ENCODE assay signal across 26 cellular contexts in genomic region chr12:58071994-58072393, GRCh38.
A peak's percentile ranks its signal among the peaks of the same experiment; 100 is the strongest.
DNase-seq lines count a peak whose midpoint lies in the region; FAIRE-seq and TF ChIP-seq lines count a peak whose summit lies in the region.
"Had no signal": no experiment of that assay in that cellular context is flagged by ENCODE, and none has a peak within 500 bp of the region (broad histone marks: within the 10 kb centered on the region; RNA-seq: fewer than 3 reads in every experiment).

No MANE protein-coding gene starts in this region.

- H3K27ac ChIP-seq in keratinocyte (ENCODE audit: control insufficient read depth, insufficient read depth, low read length) (no peak overlapping the region), neural progenitor cell (no peak overlapping the region)
- H3K27ac ChIP-seq: BLaER1 had no signal

- H3K9me3 Mint-ChIP-seq in neural progenitor cell, result no peaks in the 10 kb centered on the region

- no peak overlapping the region for H3K4me2 ChIP-seq in keratinocyte (ENCODE audit: control insufficient read depth, extremely low read depth, insufficient read depth, low read depth, low read length)
- H3K4me2 ChIP-seq in neural progenitor cell, result no peak overlapping the region
- H3K4me2 ChIP-seq: BLaER1 had no signal

- H3K9me3 ChIP-seq in keratinocyte (ENCODE audit: control insufficient read depth, low read depth, low read length) (no peaks in the 10 kb centered on the region), neural progenitor cell (ENCODE audit: low read depth) (no peaks in the 10 kb centered on the region)
- H3K9me3 ChIP-seq: BE2C had no signal

- H3K9ac ChIP-seq in keratinocyte (ENCODE audit: control insufficient read depth, extremely low read depth, insufficient read depth, low read length) (no peak overlapping the region), neural progenitor cell (no peak overlapping the region)
- H3K9ac ChIP-seq: BLaER1 had no signal

- H3K36me3 ChIP-seq in keratinocyte (ENCODE audit: control insufficient read depth in 2 of 2, extremely low read depth in 1 of 2, insufficient read depth in 2 of 2, low read length in 2 of 2), result no peaks in the 10 kb centered on the region
- no peaks in the 10 kb centered on the region for H3K36me3 ChIP-seq in neural progenitor cell
- H3K36me3 ChIP-seq: BE2C, BLaER1 had no signal

- no peak for TF ChIP-seq CTCF in keratinocyte (optimal IDR thresholded peaks at IDR 0.05 in 1 of 3, IDR thresholded peaks at IDR 0.05 in 1 of 3, conservative IDR thresholded peaks at IDR 0.05 in 1 of 3; ENCODE audit: extremely low read depth in 1 of 3, insufficient read depth in 2 of 3, low read length in 3 of 3)
- no peak for TF ChIP-seq CTCF in neural progenitor cell (IDR thresholded peaks at IDR 0.05)

- no peak overlapping the region for H3K4me3 Mint-ChIP-seq in neural progenitor cell
- H3K4me3 Mint-ChIP-seq: CD14-positive monocyte; CD4-positive, alpha-beta memory T cell; CD4-positive, CD25-positive, alpha-beta regulatory T cell; CD8-positive, alpha-beta memory T cell had no signal

- H3F3A ChIP-seq in neural progenitor cell (ENCODE audit: low read depth), result no peaks in the 10 kb centered on the region

- no peak for DNase-seq in keratinocyte (ENCODE audit: low read depth, low spot score)
- DNase-seq in neural progenitor cell (ENCODE audit: low spot score), result no peak
- no peak for DNase-seq in stimulated activated CD4-positive, alpha-beta T cell treated with anti-CD3 and anti-CD28 coated beads, Interleukin-1b, Interleukin-23, amount 100 ng/mL, for 48 hours
- no peak for DNase-seq in NCI-H2227 (lab: John Stamatoyannopoulos, UW; ENCODE audit: unreplicated experiment)
- no peak for DNase-seq in cerebellar cortex (ENCODE audit: low spot score)
- DNase-seq: 8988T; ACHN; BE2C; C1 segment of cervical spinal cord; CD4-positive, alpha-beta memory T cell; CD4-positive, CD25-positive, alpha-beta regulatory T cell; CD8-positive, alpha-beta memory T cell; COR-L47; DMS 273 treated with DMSO at 0.1 percent for 48 hours; DMS153; DMS53; DMS79; DND-41; EL; GDM1 had no signal

- H2AFZ ChIP-seq in keratinocyte (ENCODE audit: control insufficient read depth, low read length) (no peak overlapping the region), neural progenitor cell (replicated peaks) (peak overlapping the region; percentile 78)

- no peaks in the 10 kb centered on the region for H3K36me3 Mint-ChIP-seq in neural progenitor cell
- H3K36me3 Mint-ChIP-seq: CD14-positive monocyte; CD4-positive, alpha-beta memory T cell; CD4-positive, CD25-positive, alpha-beta regulatory T cell; CD8-positive, alpha-beta memory T cell had no signal

- peak; percentile 32 for FAIRE-seq in keratinocyte (lab: Jason Lieb, UNC)
- FAIRE-seq: A204.1, GM12878, GM12892, GM19239 had no signal

- H3K27me3 ChIP-seq in keratinocyte (ENCODE audit: control insufficient read depth, extremely low read depth, insufficient read depth, low read length) (no peaks in the 10 kb centered on the region), neural progenitor cell (no peaks in the 10 kb centered on the region)
- H3K27me3 ChIP-seq: BE2C, BLaER1 had no signal

- no peaks in the 10 kb centered on the region for H3K79me2 ChIP-seq in keratinocyte (ENCODE audit: control insufficient read depth, insufficient read depth, low read length)
- no peaks in the 10 kb centered on the region for H3K79me2 ChIP-seq in neural progenitor cell (ENCODE audit: low read depth)

- H3K27me3 Mint-ChIP-seq in neural progenitor cell (ENCODE audit: insufficient read depth, low read depth), result peaks cover 2% of the 10 kb centered on the region
- H3K27me3 Mint-ChIP-seq: CD4-positive, alpha-beta memory T cell had no signal

- no peak overlapping the region for H3K27ac Mint-ChIP-seq in neural progenitor cell
- H3K27ac Mint-ChIP-seq: CD14-positive monocyte; CD4-positive, alpha-beta memory T cell; CD4-positive, CD25-positive, alpha-beta regulatory T cell; CD8-positive, alpha-beta memory T cell had no signal

- dilution Hi-C loops in keratinocyte (cut with MboI; ENCODE audit: extremely low pct_ligation_motif_present, low sequenced_read_pairs), result no loop called here

- H3K4me1 ChIP-seq in keratinocyte (ENCODE audit: control insufficient read depth, extremely low read depth, insufficient read depth, low read length) (peaks cover 36% of the 10 kb centered on the region), neural progenitor cell (peaks cover 11% of the 10 kb centered on the region)
- H3K4me1 ChIP-seq: BE2C, BLaER1 had no signal

- H3K4me1 Mint-ChIP-seq in neural progenitor cell, result no peaks in the 10 kb centered on the region
- H3K4me1 Mint-ChIP-seq: CD4-positive, alpha-beta memory T cell; CD4-positive, CD25-positive, alpha-beta regulatory T cell; CD8-positive, alpha-beta memory T cell had no signal

- no peaks in the 10 kb centered on the region for H4K20me1 ChIP-seq in keratinocyte (ENCODE audit: control insufficient read depth, extremely low read depth, insufficient read depth, low read length)
- H4K20me1 ChIP-seq in neural progenitor cell (ENCODE audit: low read depth), result no peaks in the 10 kb centered on the region
- H4K20me1 ChIP-seq: BLaER1 had no signal

- H3K4me3 ChIP-seq in keratinocyte (ENCODE audit: control insufficient read depth in 2 of 3, extremely low read depth in 1 of 3, insufficient read depth in 2 of 3, low read depth in 1 of 3, low read length in 3 of 3) (no peak overlapping the region), neural progenitor cell (no peak overlapping the region)
- H3K4me3 ChIP-seq: BLaER1, GM12878 had no signal

- no peaks in the 10 kb centered on the region for H3K9me1 ChIP-seq in keratinocyte (ENCODE audit: control insufficient read depth, extremely low read depth, insufficient read depth, low read length)
